Comparison of ENCODE assay signal across 1 cellular context in genomic region chrX:39755152-39756032, GRCh38.
TF ChIP-seq lines count a peak whose summit lies in the region.

No MANE protein-coding gene starts in this region.

TF ChIP-seq in HEK293, 187 proteins besides CTCF, POLR2A, EP300 and RAD21 (continued from another document and continues in another):
- no peak for TF ChIP-seq ZNF704 (tag by site-specific recombination; IDR thresholded peaks at IDR 0.05)
- no peak for TF ChIP-seq REST (tag by site-specific recombination; IDR thresholded peaks at IDR 0.05)
- peak; percentile 20 for TF ChIP-seq ZBTB26 (tag by site-specific recombination; optimal IDR thresholded peaks at IDR 0.05)
- TF ChIP-seq ZSCAN18 (tag by site-specific recombination; IDR thresholded peaks at IDR 0.05), result no peak
- TF ChIP-seq FEZF1 (tag by site-specific recombination; IDR thresholded peaks at IDR 0.05), result no peak; the same call in 1 of the 2 replicates
- TF ChIP-seq SALL2 (tag by site-specific recombination; IDR thresholded peaks at IDR 0.05; ENCODE audit: borderline replicate concordance), result no peak
- peak; percentile 73; the same call in 1 of the 2 replicates for TF ChIP-seq ZNF544 (tag by site-specific recombination; IDR thresholded peaks at IDR 0.05)
- no peak for TF ChIP-seq ZNF571 (tag by site-specific recombination; IDR thresholded peaks at IDR 0.05)
- no peak for TF ChIP-seq ZNF768 (tag by site-specific recombination; IDR thresholded peaks at IDR 0.05)
- no peak for TF ChIP-seq ZSCAN5A (tag by site-specific recombination; IDR thresholded peaks at IDR 0.05)
- peak; percentile 79 for TF ChIP-seq ZNF398 (tag by site-specific recombination; IDR thresholded peaks at IDR 0.05)
- TF ChIP-seq HOXD13 (CRISPR knock-in tag; IDR thresholded peaks at IDR 0.05; ENCODE audit: borderline replicate concordance), result peak; percentile 71; the same call in 1 of the 2 replicates
- no peak for TF ChIP-seq ZNF426 (tag by site-specific recombination; IDR thresholded peaks at IDR 0.05)
- peak; percentile 45; the same call in 1 of the 2 replicates for TF ChIP-seq ZNF596 (tag by site-specific recombination; IDR thresholded peaks at IDR 0.05)
- no peak for TF ChIP-seq ZSCAN4 (tag by site-specific recombination; IDR thresholded peaks at IDR 0.05)
- TF ChIP-seq GLI2 (tag by site-specific recombination; IDR thresholded peaks at IDR 0.05; ENCODE audit: borderline replicate concordance, low read depth), result no peak
- no peak for TF ChIP-seq KLF7 (tag by site-specific recombination; IDR thresholded peaks at IDR 0.05; ENCODE audit: borderline replicate concordance)
- TF ChIP-seq ZNF280C (tag by site-specific recombination; IDR thresholded peaks at IDR 0.05), result no peak
- TF ChIP-seq ZNF488 (tag by site-specific recombination; IDR thresholded peaks at IDR 0.05), result no peak
- TF ChIP-seq ELK4 (IDR thresholded peaks at IDR 0.05; ENCODE audit: borderline replicate concordance, low read depth, low read length), result no peak
- no peak for TF ChIP-seq PBX3 (CRISPR knock-in tag; IDR thresholded peaks at IDR 0.05)
- TF ChIP-seq ZFP3 (tag by site-specific recombination; IDR thresholded peaks at IDR 0.05; ENCODE audit: low read depth), result no peak
- TF ChIP-seq ZNF140 (tag by site-specific recombination; IDR thresholded peaks at IDR 0.05), result no peak
- TF ChIP-seq SP7 (tag by site-specific recombination; IDR thresholded peaks at IDR 0.05), result peak; percentile 78
- TF ChIP-seq SCRT2 (tag by site-specific recombination; IDR thresholded peaks at IDR 0.05), result no peak
- no peak; the same call in 1 of the 2 replicates for TF ChIP-seq ZNF830 (tag by site-specific recombination; IDR thresholded peaks at IDR 0.05; ENCODE audit: low read depth)
- no peak for TF ChIP-seq GLI4 (tag by site-specific recombination; IDR thresholded peaks at IDR 0.05)
- peak; percentile 85 for TF ChIP-seq KLF10 (tag by site-specific recombination; IDR thresholded peaks at IDR 0.05)
- peak; percentile 32; the same call in 1 of the 2 replicates for TF ChIP-seq ZNF18 (tag by site-specific recombination; IDR thresholded peaks at IDR 0.05)
- no peak for TF ChIP-seq ZNF549 (tag by site-specific recombination; IDR thresholded peaks at IDR 0.05)
- no peak for TF ChIP-seq ZNF132 (tag by site-specific recombination; IDR thresholded peaks at IDR 0.05; ENCODE audit: borderline replicate concordance)
- peak; percentile 61 for TF ChIP-seq MZF1 (tag by site-specific recombination; IDR thresholded peaks at IDR 0.05; ENCODE audit: borderline replicate concordance)
- no peak for TF ChIP-seq ZNF324 (tag by site-specific recombination; IDR thresholded peaks at IDR 0.05)
- TF ChIP-seq ZNF776 (tag by site-specific recombination; IDR thresholded peaks at IDR 0.05; ENCODE audit: borderline replicate concordance), result no peak
- peak; percentile 90 for TF ChIP-seq ZSCAN30 (tag by site-specific recombination; IDR thresholded peaks at IDR 0.05)
- peak; percentile 88; the same call in 1 of the 2 replicates for TF ChIP-seq ZNF561 (tag by site-specific recombination; IDR thresholded peaks at IDR 0.05; ENCODE audit: borderline replicate concordance)
- 0 out of 2 replicates have a peak, but pooled peaks have one; percentile 45 for TF ChIP-seq ZFP37 (tag by site-specific recombination; IDR thresholded peaks at IDR 0.05)
- TF ChIP-seq ZFP41 (tag by site-specific recombination; IDR thresholded peaks at IDR 0.05; ENCODE audit: borderline replicate concordance), result no peak
- TF ChIP-seq ZBTB48 (tag by site-specific recombination; IDR thresholded peaks at IDR 0.05), result no peak
